ENCODE assay signal across 9 cellular contexts in genomic region chr12:124548854-124549378, GRCh38. TPM values are rescaled to one million over a fixed set of nuclear protein-coding genes. Genes with fewer than 3 reads are reported as not detected.
A peak's percentile ranks its signal among the peaks of the same experiment; 100 is the strongest.
DNase-seq lines count a peak whose midpoint lies in the region; ATAC-seq and TF ChIP-seq lines count a peak whose summit lies in the region.
"Had no signal": no experiment of that assay in that cellular context is flagged by ENCODE, and none has a peak within 500 bp of the region (broad histone marks: within the 10 kb centered on the region; RNA-seq: fewer than 3 reads in every experiment).

No MANE protein-coding gene starts in this region.

- 50 to 52% methylated on average over 14 to 24 of the region's 24 CpGs for WGBS in body of pancreas, 2 donors
- 57 to 62% methylated on average over 22 to 24 of the region's 24 CpGs for WGBS in thyroid gland, 2 donors

- H3K4me1 ChIP-seq in body of pancreas (peaks cover 55% of the 10 kb centered on the region), lower lobe of right lung (peaks cover 86% of the 10 kb centered on the region), thyroid gland (peaks cover 36 to 67% of the 10 kb centered on the region in 2 donors)

- H3K9me3 ChIP-seq in body of pancreas (no peaks in the 10 kb centered on the region), lower lobe of right lung (no peaks in the 10 kb centered on the region), thyroid gland (no peaks in the 10 kb centered on the region)

- TF ChIP-seq CTCF in body of pancreas (IDR thresholded peaks at IDR 0.05) (no peak), lower lobe of right lung (IDR thresholded peaks at IDR 0.05) (no peak), thyroid gland (IDR thresholded peaks at IDR 0.05) (no peak)

- ATAC-seq in body of pancreas (peak; percentile 66), lower lobe of right lung (peak; percentile 42 to 59), HG02623 (IDR thresholded peaks at IDR 0.05; ENCODE audit: unreplicated experiment) (no peak), GM21367 (IDR thresholded peaks at IDR 0.05; ENCODE audit: unreplicated experiment) (no peak)

- H3K27me3 ChIP-seq in body of pancreas = no peaks in the 10 kb centered on the region
- H3K27me3 ChIP-seq in lower lobe of right lung (ENCODE audit: low read depth) = no peaks in the 10 kb centered on the region
- H3K27me3 ChIP-seq in thyroid gland = no peaks in the 10 kb centered on the region

- DNase-seq in activated CD8-positive, alpha-beta memory T cell treated with anti-CD3 and anti-CD28 coated beads, Interleukin-2, amount 50 U/mL, for 4 hours = peak; percentile 38
- no peak for DNase-seq in activated CD8-positive, alpha-beta memory T cell treated with anti-CD3 and anti-CD28 coated beads for 24 hours
- peak; percentile 42 to 68 (median 58) for DNase-seq in body of pancreas
- peak; percentile 62 for DNase-seq in lower lobe of right lung
- DNase-seq in thyroid gland = peak; percentile 46 to 50
- no peak for DNase-seq in mesenteric fat pad (ENCODE audit: low spot score)

- TF ChIP-seq POLR2A in body of pancreas (IDR thresholded peaks at IDR 0.05) (no peak), thyroid gland (IDR thresholded peaks at IDR 0.05) (no peak)

- H3K4me3 ChIP-seq in body of pancreas (no peak overlapping the region), lower lobe of right lung (no peak overlapping the region), thyroid gland (replicated peaks in 1 of 3) (no peak overlapping the region)

- intact Hi-C loops in body of pancreas (cut with DNase I) (no loop called here), lower lobe of right lung (cut with DNase I) (no loop called here), thyroid gland (cut with DNase I) (no loop called here)

- H3K36me3 ChIP-seq in body of pancreas (replicated peaks in 1 of 2; ENCODE audit: insufficient read depth in 1 of 2, low read depth in 2 of 2) = no peaks in the 10 kb centered on the region
- no peaks in the 10 kb centered on the region for H3K36me3 ChIP-seq in lower lobe of right lung
- H3K36me3 ChIP-seq in thyroid gland = no peaks in the 10 kb centered on the region

- H3K27ac ChIP-seq in body of pancreas = peak overlapping the region in 3 of 4 donors; percentile 59 to 82 (median 72)
- peak overlapping the region; percentile 49 for H3K27ac ChIP-seq in lower lobe of right lung
- peak overlapping the region in 2 of 3 donors; percentile 56 to 78 for H3K27ac ChIP-seq in thyroid gland
- H3K27ac ChIP-seq: KMS-11 had no signal

RNA-seq across cellular contexts. Expression of gene NCOR2, which starts 18.5 kb away (rescaled TPM):
- total RNA-seq in body of pancreas (100 to 1,000 TPM in 1 of 2 donors, 10 to 100 TPM in 1; 53.7 to 397 TPM), lower lobe of right lung (318 TPM), thyroid gland (100 to 1,000 TPM in 2 of 4 donors, 10 to 100 TPM in 2; 45.3 to 178 (median 99.9) TPM), mesenteric fat pad (248 TPM)

Comparison
In these comparisons a context has a peak if more than half of its experiments do, and no peak if none do; other contexts are left out.
1. DNase-seq: peak in activated CD8-positive, alpha-beta memory T cell treated with anti-CD3 and anti-CD28 coated beads, Interleukin-2, amount 50 U/mL, for 4 hours (single experiment), body of pancreas (4 of 4), lower lobe of right lung (single experiment) and thyroid gland (2 of 2); none in activated CD8-positive, alpha-beta memory T cell treated with anti-CD3 and anti-CD28 coated beads for 24 hours (single experiment) and mesenteric fat pad (single experiment).
2. ATAC-seq: peak in body of pancreas (single experiment) and lower lobe of right lung (2 of 2); none in HG02623 (single experiment) and GM21367 (single experiment).
3. Peak in every context shown above with its lines, with median percentiles within 50 percentile points of each other: H3K27ac ChIP-seq.